18 cellular contexts compared by ENCODE assay signal in the genomic region with DNA sequence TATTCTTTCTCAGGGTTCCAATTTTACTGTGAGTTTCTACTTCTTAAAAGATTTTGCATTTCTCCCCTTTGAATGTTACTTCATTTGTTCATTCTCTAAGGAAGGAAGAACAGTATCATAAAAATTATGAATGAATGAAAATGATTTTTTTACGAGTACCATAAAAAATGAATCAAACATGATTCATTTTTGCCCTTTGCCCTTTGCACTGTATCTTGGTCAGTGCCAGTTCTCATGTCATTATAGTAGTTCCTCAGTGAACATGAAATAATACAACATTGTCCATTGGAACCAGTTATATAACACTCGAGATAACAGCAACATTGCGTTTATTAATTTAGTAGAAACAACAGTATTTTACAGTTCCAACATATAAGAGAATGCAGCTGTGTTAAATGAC. TPM values are rescaled to one million over a fixed set of nuclear protein-coding genes. Genes with fewer than 3 reads are reported as not detected.
"Had no signal": no experiment of that assay in that cellular context is flagged by ENCODE, and none has a peak within 500 bp of the region (broad histone marks: within the 10 kb centered on the region; RNA-seq: fewer than 3 reads in every experiment).

No MANE protein-coding gene starts in this region.

- H3K79me2 ChIP-seq: hepatocyte had no signal

- H3K27me3 Mint-ChIP-seq: stimulated activated naive CD8-positive, alpha-beta T cell treated with anti-CD3 and anti-CD28 coated beads, Interleukin-15, Interleukin-2, amounts not matched to agents 100 ng/mL and 50 ng/mL, for 24 hours had no signal

- H3K36me3 Mint-ChIP-seq: natural killer cell; stimulated activated memory B cell treated with anti-CD40 and anti-IgM and Interleukin-4, amounts not matched to agents 10 μg/mL and 1 μg/mL and 100 μg/mL, for 72 hours had no signal

- H3K4me1 Mint-ChIP-seq: natural killer cell; neural crest cell; stimulated activated memory B cell treated with anti-CD40 and anti-IgM and Interleukin-4, amounts not matched to agents 10 μg/mL and 1 μg/mL and 100 μg/mL, for 72 hours had no signal

- H3K9me3 Mint-ChIP-seq: effector memory CD8-positive, alpha-beta T cell; natural killer cell; neural crest cell; stimulated activated memory B cell treated with anti-CD40 and anti-IgM and Interleukin-4, amounts not matched to agents 10 μg/mL and 1 μg/mL and 100 μg/mL, for 72 hours; stimulated activated naive CD8-positive, alpha-beta T cell treated with anti-CD3 and anti-CD28 coated beads, Interleukin-15, Interleukin-2, amounts not matched to agents 100 ng/mL and 50 ng/mL, for 24 hours had no signal

- H3K4me3 Mint-ChIP-seq: effector memory CD8-positive, alpha-beta T cell; natural killer cell; neural crest cell; stimulated activated memory B cell treated with anti-CD40 and anti-IgM and Interleukin-4, amounts not matched to agents 10 μg/mL and 1 μg/mL and 100 μg/mL, for 72 hours; stimulated activated naive CD8-positive, alpha-beta T cell treated with anti-CD3 and anti-CD28 coated beads, Interleukin-15, Interleukin-2, amounts not matched to agents 100 ng/mL and 50 ng/mL, for 24 hours had no signal

- H3K27me3 ChIP-seq: foreskin keratinocyte, hepatocyte, right atrium auricular region, sigmoid colon, upper lobe of left lung, uterus had no signal

- DNase-seq: effector memory CD8-positive, alpha-beta T cell; erythroblast; foreskin keratinocyte; head of caudate nucleus; mammary epithelial cell; natural killer cell; sigmoid colon; stimulated activated CD4-positive, alpha-beta T cell treated with anti-CD3 and anti-CD28 coated beads, Interleukin-4, amount 100 ng/mL, for 1 hour; stimulated activated CD8-positive, alpha-beta memory T cell treated with anti-CD3 and anti-CD28 coated beads, Interleukin-4, amount 100 ng/mL, for 48 hours; tibial artery; upper lobe of left lung; uterus had no signal

- H3K27ac ChIP-seq: foreskin keratinocyte, hepatocyte, right atrium auricular region, sigmoid colon, skin epidermis, tibial artery, upper lobe of left lung, uterus had no signal

- H3K4me3 ChIP-seq: hepatocyte, right atrium auricular region, sigmoid colon, skin epidermis, tibial artery, upper lobe of left lung, uterus had no signal

- H3K36me3 ChIP-seq: right atrium auricular region, sigmoid colon, tibial artery, uterus had no signal

- ATAC-seq: effector memory CD8-positive, alpha-beta T cell; foreskin keratinocyte; natural killer cell; stimulated activated memory B cell treated with anti-CD40 and anti-IgM and Interleukin-4, amounts not matched to agents 10 μg/mL and 1 μg/mL and 100 μg/mL, for 72 hours had no signal

- H3K27ac Mint-ChIP-seq: effector memory CD8-positive, alpha-beta T cell; natural killer cell; stimulated activated memory B cell treated with anti-CD40 and anti-IgM and Interleukin-4, amounts not matched to agents 10 μg/mL and 1 μg/mL and 100 μg/mL, for 72 hours; stimulated activated naive CD8-positive, alpha-beta T cell treated with anti-CD3 and anti-CD28 coated beads, Interleukin-15, Interleukin-2, amounts not matched to agents 100 ng/mL and 50 ng/mL, for 24 hours had no signal

- H3K4me2 ChIP-seq: hepatocyte had no signal

- H3K9me3 ChIP-seq: right atrium auricular region, sigmoid colon, tibial artery, upper lobe of left lung, uterus had no signal

- H2AFZ ChIP-seq: hepatocyte had no signal

- H3K4me1 ChIP-seq: foreskin keratinocyte, sigmoid colon, tibial artery, uterus had no signal

RNA-seq across cellular contexts. Expression of gene FLT1, which starts 28.8 kb away (rescaled TPM):
- total RNA-seq: foreskin keratinocyte, mammary epithelial cell, neural crest cell had no signal
- polyA plus RNA-seq: foreskin keratinocyte, mammary epithelial cell had no signal
